In genomic region chr5:107047048-107047447, GRCh38 we compare ENCODE assay signal across 34 cellular contexts.
DNase-seq lines count a peak whose midpoint lies in the region; ATAC-seq, FAIRE-seq and TF ChIP-seq lines count a peak whose summit lies in the region.
"Had no signal": no experiment of that assay in that cellular context is flagged by ENCODE, and none has a peak within 500 bp of the region (broad histone marks: within the 10 kb centered on the region; RNA-seq: fewer than 3 reads in every experiment).

No MANE protein-coding gene starts in this region.

- no peak overlapping the region for H3K27ac ChIP-seq in A549
- H3K27ac ChIP-seq in HEK293 (ENCODE audit: extremely low read depth, low read depth, low read length) = no peak overlapping the region
- H3K27ac ChIP-seq: 22Rv1; BLaER1; BLaER1 treated with 17β-estradiol and CSF1 and Interleukin-3, amounts not matched to agents 10 nM and 100 nM; C4-2B had no signal

- no peak for TF ChIP-seq RAD21 in A549 (conservative IDR thresholded peaks at IDR 0.05 in 1 of 2, IDR thresholded peaks at IDR 0.05 in 1 of 2)

- H3K27me3 Mint-ChIP-seq in activated T-helper 1 cell treated with anti-CD3 and anti-CD28 coated beads, Interleukin-12 subunit alpha, Interleukin-12 subunit beta, Interleukin-2, Interleukin-4 antibody, amounts not matched to agents 30 ng/mL and 10 ng/mL and 1 ng/mL, durations not matched to agents 14 hours and 24 hours and 36 hours (ENCODE audit: insufficient read depth) = no peaks in the 10 kb centered on the region
- H3K27me3 Mint-ChIP-seq: B cell; CD4-positive, alpha-beta memory T cell; CD4-positive, alpha-beta T cell; CD4-positive, CD25-positive, alpha-beta regulatory T cell had no signal

- intact Hi-C loops in activated T-helper 1 cell treated with anti-CD3 and anti-CD28 coated beads, Interleukin-12 subunit alpha, Interleukin-12 subunit beta, Interleukin-2, Interleukin-4 antibody, amounts not matched to agents 30 ng/mL and 10 ng/mL and 1 ng/mL, durations not matched to agents 14 hours and 24 hours and 36 hours (cut with micrococcal nuclease) = no loop called here

- no peaks in the 10 kb centered on the region for H3K36me3 ChIP-seq in HEK293 (ENCODE audit: control insufficient read depth in 2 of 2, insufficient read depth in 1 of 2, low read length in 2 of 2)
- H3K36me3 ChIP-seq: BE2C; BLaER1; BLaER1 treated with 17β-estradiol and CSF1 and Interleukin-3, amounts not matched to agents 10 nM and 100 nM had no signal

- no peak for ATAC-seq in A549
- no peak for ATAC-seq in HG02938 (IDR thresholded peaks at IDR 0.05; ENCODE audit: unreplicated experiment)
- no peak for ATAC-seq in GM18868 (IDR thresholded peaks at IDR 0.05; ENCODE audit: unreplicated experiment)
- ATAC-seq: CD8-positive, alpha-beta T cell had no signal

- no peaks in the 10 kb centered on the region for H3K9me3 Mint-ChIP-seq in activated T-helper 1 cell treated with anti-CD3 and anti-CD28 coated beads, Interleukin-12 subunit alpha, Interleukin-12 subunit beta, Interleukin-2, Interleukin-4 antibody, amounts not matched to agents 30 ng/mL and 10 ng/mL and 1 ng/mL, durations not matched to agents 14 hours and 24 hours and 36 hours
- H3K9me3 Mint-ChIP-seq: CD8-positive, alpha-beta T cell had no signal

- H3K4me2 ChIP-seq in A549 = no peak overlapping the region
- H3K4me2 ChIP-seq: BLaER1; BLaER1 treated with 17β-estradiol and CSF1 and Interleukin-3, amounts not matched to agents 10 nM and 100 nM had no signal

- no peak overlapping the region for H3K27ac Mint-ChIP-seq in activated T-helper 1 cell treated with anti-CD3 and anti-CD28 coated beads, Interleukin-12 subunit alpha, Interleukin-12 subunit beta, Interleukin-2, Interleukin-4 antibody, amounts not matched to agents 30 ng/mL and 10 ng/mL and 1 ng/mL, durations not matched to agents 14 hours and 24 hours and 36 hours
- H3K27ac Mint-ChIP-seq: B cell; CD14-positive monocyte; CD4-positive, alpha-beta T cell; CD4-positive, CD25-positive, alpha-beta regulatory T cell; CD8-positive, alpha-beta memory T cell; CD8-positive, alpha-beta T cell had no signal

- DNase-seq in A549 (ENCODE audit: low read depth in 1 of 2, low spot score in 1 of 2) (no peak), LNCaP clone FGC (ENCODE audit: low read depth) (peak; percentile 59)
- no peak for DNase-seq in activated T-helper 1 cell treated with anti-CD3 and anti-CD28 coated beads, Interleukin-12 subunit alpha, Interleukin-12 subunit beta, Interleukin-2, Interleukin-4 antibody, amounts not matched to agents 30 ng/mL and 10 ng/mL and 1 ng/mL, durations not matched to agents 14 hours and 24 hours and 36 hours (ENCODE audit: low spot score)
- DNase-seq: 8988T; ACHN; AML-193; BE2C; C1 segment of cervical spinal cord; Caco-2; Calu3; CD4-positive, alpha-beta memory T cell; CD4-positive, alpha-beta T cell; CD4-positive, CD25-positive, alpha-beta regulatory T cell; CD8-positive, alpha-beta memory T cell; CD8-positive, alpha-beta T cell; COR-L47; DMS 273 treated with DMSO at 0.1 percent for 48 hours; DMS153; DMS53; DMS79; DMS79 treated with DMSO at 0.1 percent for 48 hours; DND-41; EL had no signal

- no peak for TF ChIP-seq EP300 in A549 (IDR thresholded peaks at IDR 0.05)

- H3K36me3 Mint-ChIP-seq in activated T-helper 1 cell treated with anti-CD3 and anti-CD28 coated beads, Interleukin-12 subunit alpha, Interleukin-12 subunit beta, Interleukin-2, Interleukin-4 antibody, amounts not matched to agents 30 ng/mL and 10 ng/mL and 1 ng/mL, durations not matched to agents 14 hours and 24 hours and 36 hours (ENCODE audit: low read depth) = no peaks in the 10 kb centered on the region
- H3K36me3 Mint-ChIP-seq: CD14-positive monocyte; CD4-positive, alpha-beta memory T cell; CD4-positive, CD25-positive, alpha-beta regulatory T cell; CD8-positive, alpha-beta memory T cell; CD8-positive, alpha-beta T cell had no signal

- peak; percentile 23 for FAIRE-seq in A549 (lab: Jason Lieb, UNC)
- FAIRE-seq: A204.1, D721Med had no signal

- H3K9me3 ChIP-seq in A549 (0 out of 3 replicates have a peak, but pooled peaks cover 5% of the 10 kb centered on the region), HEK293 (ENCODE audit: control insufficient read depth, insufficient read depth, low read depth, low read length) (no peaks in the 10 kb centered on the region)
- H3K9me3 ChIP-seq: BLaER1; BLaER1 treated with 17β-estradiol and CSF1 and Interleukin-3, amounts not matched to agents 10 nM and 100 nM; Caco-2 had no signal

- no peaks in the 10 kb centered on the region for H3K4me1 Mint-ChIP-seq in activated T-helper 1 cell treated with anti-CD3 and anti-CD28 coated beads, Interleukin-12 subunit alpha, Interleukin-12 subunit beta, Interleukin-2, Interleukin-4 antibody, amounts not matched to agents 30 ng/mL and 10 ng/mL and 1 ng/mL, durations not matched to agents 14 hours and 24 hours and 36 hours (ENCODE audit: low read depth)
- H3K4me1 Mint-ChIP-seq: B cell; CD14-positive monocyte; CD4-positive, alpha-beta memory T cell; CD4-positive, CD25-positive, alpha-beta regulatory T cell; CD8-positive, alpha-beta memory T cell had no signal

- WGBS in A549 (ENCODE audit: missing lambda C conversion rate) = 49% methylated on average over 2 of the region's 2 CpGs

- no peak overlapping the region for H3K4me3 ChIP-seq in A549
- no peak overlapping the region for H3K4me3 ChIP-seq in HEK293 (ENCODE audit: low read depth, low read length)
- no peak overlapping the region for H3K4me3 ChIP-seq in LNCaP clone FGC (ENCODE audit: low read depth, low read length)
- H3K4me3 ChIP-seq: BLaER1; BLaER1 treated with 17β-estradiol and CSF1 and Interleukin-3, amounts not matched to agents 10 nM and 100 nM had no signal

- TF ChIP-seq CTCF in A549 (IDR thresholded peaks at IDR 0.05) (no peak), HEK293 (tag by site-specific recombination; IDR thresholded peaks at IDR 0.05) (no peak), LNCaP clone FGC (IDR thresholded peaks at IDR 0.05; ENCODE audit: control insufficient read depth, extremely low read depth, insufficient read depth) (no peak)

- H3K4me3 Mint-ChIP-seq in activated T-helper 1 cell treated with anti-CD3 and anti-CD28 coated beads, Interleukin-12 subunit alpha, Interleukin-12 subunit beta, Interleukin-2, Interleukin-4 antibody, amounts not matched to agents 30 ng/mL and 10 ng/mL and 1 ng/mL, durations not matched to agents 14 hours and 24 hours and 36 hours = no peak overlapping the region
- H3K4me3 Mint-ChIP-seq: B cell; CD14-positive monocyte; CD4-positive, alpha-beta memory T cell; CD4-positive, alpha-beta T cell; CD4-positive, CD25-positive, alpha-beta regulatory T cell; CD8-positive, alpha-beta memory T cell; CD8-positive, alpha-beta T cell had no signal

- no peaks in the 10 kb centered on the region for H3K4me1 ChIP-seq in A549
- H3K4me1 ChIP-seq in HEK293 (ENCODE audit: control insufficient read depth, insufficient read depth, low read length) = no peaks in the 10 kb centered on the region
- H3K4me1 ChIP-seq: BE2C; BLaER1; BLaER1 treated with 17β-estradiol and CSF1 and Interleukin-3, amounts not matched to agents 10 nM and 100 nM; Caco-2 had no signal

- TF ChIP-seq POLR2A in A549 (IDR thresholded peaks at IDR 0.05; ENCODE audit: low read length) = no peak

- CTCF ChIA-PET in A549 (lab: Yijun Ruan, JAX) = no interaction called here
- CTCF ChIA-PET in HEK293 (lab: Yijun Ruan, JAX) = no interaction called here

- POLR2A ChIA-PET in A549 (lab: Yijun Ruan, JAX) = no interaction called here
- POLR2A ChIA-PET in HEK293 (lab: Yijun Ruan, JAX) = no interaction called here

TF ChIP-seq in A549, 52 proteins besides CTCF, POLR2A, EP300 and RAD21 (continues in another document):
- TF ChIP-seq ZFP36 (IDR thresholded peaks at IDR 0.05; ENCODE audit: borderline replicate concordance, partially characterized antibody) (no peak), CEBPB (IDR thresholded peaks at IDR 0.05) (no peak), TFCP2L1 (CRISPR knock-in tag; IDR thresholded peaks at IDR 0.05) (no peak), TP53 (CRISPR knock-in tag; IDR thresholded peaks at IDR 0.05) (no peak), CHD4 (IDR thresholded peaks at IDR 0.05; ENCODE audit: borderline replicate concordance) (no peak), MAFK (IDR thresholded peaks at IDR 0.05; ENCODE audit: partially characterized antibody) (no peak), ZC3H11A (IDR thresholded peaks at IDR 0.05) (no peak), MAX (IDR thresholded peaks at IDR 0.05) (no peak), NR3C1 (IDR thresholded peaks at IDR 0.05) (no peak), ZNF302 (CRISPR knock-in tag; IDR thresholded peaks at IDR 0.05) (no peak)

TF ChIP-seq in HEK293, 187 proteins besides CTCF, POLR2A, EP300 and RAD21:
- TF ChIP-seq ZNF514 (tag by site-specific recombination; IDR thresholded peaks at IDR 0.05) (no peak), SCRT1 (tag by site-specific recombination; IDR thresholded peaks at IDR 0.05; ENCODE audit: borderline replicate concordance) (peak; percentile 92), SCRT2 (tag by site-specific recombination; IDR thresholded peaks at IDR 0.05) (peak; percentile 87), ZBTB11 (tag by site-specific recombination; conservative IDR thresholded peaks at IDR 0.05; ENCODE audit: low read depth) (no peak), ZNF660 (tag by site-specific recombination; IDR thresholded peaks at IDR 0.05) (no peak)
